Comparison of ENCODE assay signal across 11 cellular contexts in the genomic region with DNA sequence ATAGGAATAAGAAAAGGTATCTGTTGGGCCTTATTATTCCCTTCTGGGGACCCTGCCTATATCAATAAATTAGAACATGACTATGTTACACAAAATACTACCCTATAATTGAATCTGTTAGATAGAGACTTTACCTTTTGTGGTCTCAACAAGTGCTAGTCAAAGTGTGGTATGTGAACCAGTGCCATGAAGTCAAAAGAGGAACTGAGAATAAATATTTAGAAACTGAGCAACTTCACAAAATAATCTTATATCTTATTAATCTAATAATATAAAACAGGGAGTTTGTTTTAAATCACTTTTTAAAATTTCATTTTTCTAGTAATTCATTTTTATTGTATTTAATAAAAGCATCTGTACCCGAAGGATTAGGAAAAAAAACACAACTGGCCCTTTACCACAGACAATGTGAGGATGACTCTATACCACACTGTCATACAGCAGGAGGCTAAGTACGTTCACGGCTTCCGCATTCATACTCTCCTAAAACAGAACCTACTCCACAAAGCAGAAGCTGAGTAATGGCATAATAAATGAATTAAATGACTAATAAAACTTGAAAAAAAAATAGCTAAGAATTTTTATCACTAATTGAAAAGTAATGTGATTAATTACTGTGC. TPM values are rescaled to one million over a fixed set of nuclear protein-coding genes. Genes with fewer than 3 reads are reported as not detected.
DNase-seq lines count a peak whose midpoint lies in the region; ATAC-seq, FAIRE-seq and TF ChIP-seq lines count a peak whose summit lies in the region.
"Had no signal": no experiment of that assay in that cellular context is flagged by ENCODE, and none has a peak within 500 bp of the region (broad histone marks: within the 10 kb centered on the region; RNA-seq: fewer than 3 reads in every experiment).

No MANE protein-coding gene starts in this region.

- H3K27me3 Mint-ChIP-seq in effector memory CD8-positive, alpha-beta T cell: no peaks in the 10 kb centered on the region

- no peak overlapping the region for H3K4me3 Mint-ChIP-seq in effector memory CD8-positive, alpha-beta T cell
- H3K4me3 Mint-ChIP-seq: activated T-cell treated with anti-CD3 and anti-CD28 coated beads, Interleukin-2, amount 50 U/mL, for 72 hours had no signal

- H3K4me3 ChIP-seq in mucosa of descending colon: no peak overlapping the region
- H3K4me3 ChIP-seq: colonic mucosa, tibial nerve had no signal

- H3K9me3 Mint-ChIP-seq in effector memory CD8-positive, alpha-beta T cell: no peaks in the 10 kb centered on the region

- H3K36me3 Mint-ChIP-seq in effector memory CD8-positive, alpha-beta T cell (ENCODE audit: insufficient read depth): peaks cover 77% of the 10 kb centered on the region

- peaks cover 6% of the 10 kb centered on the region for H3K36me3 ChIP-seq in mucosa of descending colon (ENCODE audit: low read depth)

- H3K4me1 ChIP-seq in mucosa of descending colon (ENCODE audit: low read depth): no peaks in the 10 kb centered on the region
- H3K4me1 ChIP-seq: colonic mucosa, tibial nerve had no signal

- peaks cover 25% of the 10 kb centered on the region for H3K9me3 ChIP-seq in mucosa of descending colon
- H3K9me3 ChIP-seq: colonic mucosa had no signal

- ATAC-seq in GM18861 (IDR thresholded peaks at IDR 0.05; ENCODE audit: unreplicated experiment) (peak; percentile 99), GM21619 (IDR thresholded peaks at IDR 0.05; ENCODE audit: unreplicated experiment) (peak; percentile 99), HG03280 (IDR thresholded peaks at IDR 0.05; ENCODE audit: unreplicated experiment) (peak; percentile 96), mucosa of descending colon (no peak)
- peak; percentile 24 for ATAC-seq in effector memory CD8-positive, alpha-beta T cell (replicated peaks)
- ATAC-seq: activated T-cell treated with anti-CD3 and anti-CD28 coated beads, Interleukin-2, amount 50 U/mL, for 72 hours had no signal

- intact Hi-C loops in mucosa of descending colon (cut with DNase I, micrococcal nuclease): no loop called here

- no peak for FAIRE-seq in D721Med (lab: Jason Lieb, UNC)

- no peaks in the 10 kb centered on the region for H3K4me1 Mint-ChIP-seq in effector memory CD8-positive, alpha-beta T cell (ENCODE audit: low read depth in 2 of 2)

- TF ChIP-seq CTCF in mucosa of descending colon (IDR thresholded peaks at IDR 0.05) (no peak), D721Med (IDR thresholded peaks at IDR 0.05; ENCODE audit: insufficient read depth, missing control alignments) (no peak)

- DNase-seq in effector memory CD8-positive, alpha-beta T cell: no peak
- no peak for DNase-seq in mucosa of descending colon
- DNase-seq in CD1c-positive myeloid dendritic cell (ENCODE audit: extremely low spot score): no peak
- no peak for DNase-seq in D721Med (ENCODE audit: insufficient read length, low spot score)
- DNase-seq in activated CD4-positive, alpha-beta T cell treated with anti-CD3 and anti-CD28 coated beads, Interleukin-2, amount 50 U/mL, for 4 hours: no peak
- DNase-seq: activated T-cell treated with anti-CD3 and anti-CD28 coated beads, Interleukin-2, amount 50 U/mL, for 72 hours; colonic mucosa had no signal

- no peak overlapping the region for H3K27ac Mint-ChIP-seq in effector memory CD8-positive, alpha-beta T cell
- H3K27ac Mint-ChIP-seq: activated T-cell treated with anti-CD3 and anti-CD28 coated beads, Interleukin-2, amount 50 U/mL, for 72 hours had no signal

RNA-seq across cellular contexts. Expression of gene SEC23A, which starts 42.1 kb away (rescaled TPM):
- 100 to 1,000 TPM in 2 of 3 donors, 10 to 100 TPM in 1; 84.4 to 148 (median 122) TPM for total RNA-seq in mucosa of descending colon

RNA-seq across cellular contexts. Expression of gene GEMIN2, which starts 53.2 kb away (rescaled TPM):
- total RNA-seq in mucosa of descending colon: 1 to 10 TPM; 7.9 to 8.2 (median 8.1) TPM
